Comparison of ENCODE assay signal across 19 cellular contexts in genomic region chr15:62532367-62532766, GRCh38.
DNase-seq lines count a peak whose midpoint lies in the region; ATAC-seq, FAIRE-seq and TF ChIP-seq lines count a peak whose summit lies in the region.
"Had no signal": no experiment of that assay in that cellular context is flagged by ENCODE, and none has a peak within 500 bp of the region (broad histone marks: within the 10 kb centered on the region; RNA-seq: fewer than 3 reads in every experiment).

No MANE protein-coding gene starts in this region.

- H3K27me3 ChIP-seq in heart right ventricle (no peaks in the 10 kb centered on the region), subcutaneous abdominal adipose tissue (ENCODE audit: control insufficient read depth in 5 of 5, insufficient read depth in 4 of 5, low read length in 5 of 5) (no peaks in the 10 kb centered on the region)

- no peak for FAIRE-seq in GM12892 (lab: Jason Lieb, UNC)
- FAIRE-seq: A549, D721Med, GM19239, H1 had no signal

- peak overlapping the region; percentile 57 for H3K27ac Mint-ChIP-seq in nephron progenitor cell
- no peak overlapping the region for H3K27ac Mint-ChIP-seq in stimulated activated effector memory CD8-positive, alpha-beta T cell treated with anti-CD3 and anti-CD28 coated beads, Interleukin-12 subunit alpha, Interleukin-12 subunit beta, amount 100 ng/mL, for 72 hours
- H3K27ac Mint-ChIP-seq: CD4-positive, alpha-beta T cell had no signal

- intact Hi-C loops in left ventricle myocardium superior (cut with micrococcal nuclease): no loop called here
- intact Hi-C loops in heart right ventricle (cut with DNase I): loop anchor here in 1 of 10 donors (10.0 kb wide), 1 partner anchor 138 kb away; the partner anchor contains the start of gene TLN2

- H3K4me1 ChIP-seq in heart right ventricle: peaks cover 0 to 23% (median 14%) of the 10 kb centered on the region in 9 donors
- peaks cover 2 to 40% (median 27%) of the 10 kb centered on the region in 5 donors for H3K4me1 ChIP-seq in subcutaneous abdominal adipose tissue (ENCODE audit: control insufficient read depth in 5 of 5, insufficient read depth in 5 of 5, low read length in 5 of 5)
- H3K4me1 ChIP-seq: A549, Caco-2 had no signal

- no peak overlapping the region for H3K27ac ChIP-seq in heart right ventricle
- peak overlapping the region; percentile 72 for H3K27ac ChIP-seq in subcutaneous abdominal adipose tissue (ENCODE audit: low read depth, low read length)
- H3K27ac ChIP-seq: 22Rv1, A549, C4-2B had no signal

- no peaks in the 10 kb centered on the region for H3K27me3 Mint-ChIP-seq in nephron progenitor cell (ENCODE audit: low read depth, poor library complexity)

- WGBS in heart right ventricle, 2 donors: 74 to 86% methylated on average over 2 of the region's 2 CpGs

- no peak overlapping the region for H3K4me3 ChIP-seq in heart right ventricle
- H3K4me3 ChIP-seq in subcutaneous abdominal adipose tissue (ENCODE audit: low read depth in 1 of 5, low read length in 5 of 5): no peak overlapping the region
- H3K4me3 ChIP-seq: A549, HAP-1 had no signal

- TF ChIP-seq POLR2A in GM12892 (IDR thresholded peaks at IDR 0.05; ENCODE audit: low read depth, low read length): no peak

- no peaks in the 10 kb centered on the region for H3K36me3 ChIP-seq in heart right ventricle
- no peaks in the 10 kb centered on the region for H3K36me3 ChIP-seq in subcutaneous abdominal adipose tissue (ENCODE audit: control insufficient read depth in 5 of 5, insufficient read depth in 5 of 5, low read length in 5 of 5)
- H3K36me3 ChIP-seq: HAP-1 had no signal

- TF ChIP-seq CTCF in heart right ventricle (IDR thresholded peaks at IDR 0.05) (no peak), nephron progenitor cell (IDR thresholded peaks at IDR 0.05) (no peak)

- H3K4me1 Mint-ChIP-seq in nephron progenitor cell: peaks cover 36% of the 10 kb centered on the region
- no peaks in the 10 kb centered on the region for H3K4me1 Mint-ChIP-seq in stimulated activated effector memory CD8-positive, alpha-beta T cell treated with anti-CD3 and anti-CD28 coated beads, Interleukin-12 subunit alpha, Interleukin-12 subunit beta, amount 100 ng/mL, for 72 hours

- H3K9me3 ChIP-seq in heart right ventricle: no peaks in the 10 kb centered on the region
- H3K9me3 ChIP-seq in subcutaneous abdominal adipose tissue (ENCODE audit: control insufficient read depth in 5 of 5, low read length in 5 of 5): no peaks in the 10 kb centered on the region
- H3K9me3 ChIP-seq: A549, Caco-2, HAP-1 had no signal

- H3K4me3 Mint-ChIP-seq in nephron progenitor cell: no peak overlapping the region
- no peak overlapping the region for H3K4me3 Mint-ChIP-seq in stimulated activated effector memory CD8-positive, alpha-beta T cell treated with anti-CD3 and anti-CD28 coated beads, Interleukin-12 subunit alpha, Interleukin-12 subunit beta, amount 100 ng/mL, for 72 hours
- H3K4me3 Mint-ChIP-seq: CD4-positive, alpha-beta T cell had no signal

- H3K36me3 Mint-ChIP-seq in nephron progenitor cell (ENCODE audit: low read depth): no peaks in the 10 kb centered on the region
- H3K36me3 Mint-ChIP-seq in stimulated activated effector memory CD8-positive, alpha-beta T cell treated with anti-CD3 and anti-CD28 coated beads, Interleukin-12 subunit alpha, Interleukin-12 subunit beta, amount 100 ng/mL, for 72 hours: no peaks in the 10 kb centered on the region

- H3K9me3 Mint-ChIP-seq in nephron progenitor cell: peaks cover 3% of the 10 kb centered on the region
- H3K9me3 Mint-ChIP-seq in stimulated activated effector memory CD8-positive, alpha-beta T cell treated with anti-CD3 and anti-CD28 coated beads, Interleukin-12 subunit alpha, Interleukin-12 subunit beta, amount 100 ng/mL, for 72 hours: no peaks in the 10 kb centered on the region
- H3K9me3 Mint-ChIP-seq: CD4-positive, alpha-beta T cell had no signal

- H3K9ac ChIP-seq in subcutaneous abdominal adipose tissue (ENCODE audit: low read length in 5 of 5): peak overlapping the region in 1 of 5 donors; percentile 61

- ATAC-seq in left ventricle myocardium superior: peak; percentile 38
- ATAC-seq in heart right ventricle: no peak
- no peak for ATAC-seq in stimulated activated effector memory CD8-positive, alpha-beta T cell treated with anti-CD3 and anti-CD28 coated beads, Interleukin-12 subunit alpha, Interleukin-12 subunit beta, amount 100 ng/mL, for 72 hours
- ATAC-seq: A549 had no signal

- DNase-seq in left ventricle myocardium superior: no peak
- DNase-seq in heart right ventricle: no peak
- DNase-seq in fibroblast of peridontal ligament (ENCODE audit: extremely low read depth): peak; percentile 22
- no peak for DNase-seq in nephron progenitor cell
- DNase-seq in stimulated activated effector memory CD8-positive, alpha-beta T cell treated with anti-CD3 and anti-CD28 coated beads, Interleukin-12 subunit alpha, Interleukin-12 subunit beta, amount 100 ng/mL, for 72 hours (ENCODE audit: low spot score in 2 of 2): no peak
- no peak for DNase-seq in germinal center (ENCODE audit: low spot score)
- DNase-seq in GM12892 (ENCODE audit: insufficient read length): no peak
- DNase-seq: AML-193; Caco-2; CD4-positive, alpha-beta T cell; GDM1 had no signal
